Comparison of ENCODE assay signal across 9 cellular contexts in the genomic region with DNA sequence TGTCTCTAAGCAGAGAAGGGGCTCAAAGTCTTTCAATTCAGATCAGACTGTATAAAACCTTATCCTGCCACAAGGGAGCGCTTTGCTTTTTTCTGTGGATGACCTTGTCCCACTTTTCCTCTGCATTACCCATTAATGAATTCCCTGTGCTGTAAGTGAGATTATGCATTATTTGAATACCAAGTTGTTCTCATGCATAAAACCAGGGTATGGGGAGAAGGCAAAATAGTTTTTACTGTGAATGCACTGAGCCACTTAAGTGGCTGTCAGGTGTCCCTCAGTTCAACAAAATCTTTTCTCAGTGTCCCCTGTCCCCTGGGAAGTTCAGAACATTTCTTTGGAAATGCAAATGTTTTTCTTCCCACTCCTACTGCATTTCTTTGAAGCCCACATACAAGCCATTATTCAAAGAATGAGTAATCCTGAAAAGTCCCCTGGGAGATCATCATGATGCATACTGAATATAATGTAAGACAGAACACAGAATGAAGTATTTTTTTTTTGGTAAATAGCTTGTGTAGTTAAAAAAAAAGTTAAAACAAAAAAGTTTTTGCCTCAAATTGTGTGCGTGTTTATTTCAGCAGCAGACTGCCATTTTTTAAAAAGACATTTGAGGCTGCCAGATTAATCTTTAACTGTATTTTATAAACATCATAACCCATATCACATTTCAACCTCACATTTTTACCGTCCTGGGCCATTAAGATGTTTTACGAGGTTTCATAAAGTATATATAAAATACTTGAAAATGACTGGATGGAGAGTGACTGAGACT.
DNase-seq lines count a peak whose midpoint lies in the region; ATAC-seq and TF ChIP-seq lines count a peak whose summit lies in the region.
"Had no signal": no experiment of that assay in that cellular context is flagged by ENCODE, and none has a peak within 500 bp of the region (broad histone marks: within the 10 kb centered on the region; RNA-seq: fewer than 3 reads in every experiment).

No MANE protein-coding gene starts in this region.

- no peaks in the 10 kb centered on the region for H3K9me3 ChIP-seq in CD4-positive, alpha-beta memory T cell (ENCODE audit: control insufficient read depth in 1 of 2, low read length in 2 of 2)
- no peaks in the 10 kb centered on the region for H3K9me3 ChIP-seq in gastroesophageal sphincter
- H3K9me3 ChIP-seq: esophagus muscularis mucosa had no signal

- DNase-seq in G401 (ENCODE audit: low spot score) (peak; percentile 13), KBM-7 (peak; percentile 20), cerebellar cortex (ENCODE audit: low spot score) (peak; percentile 11), nephron progenitor cell (peak; percentile 15), hepatic stellate cell (ENCODE audit: low spot score) (no peak)
- no peak for DNase-seq in T-helper 2 cell treated with Interferon-gamma antibody and Interleukin-4, amounts not matched to agents 5 μg/mL and 100 μg/mL, for 36 hours (ENCODE audit: low spot score)
- DNase-seq in CD4-positive, alpha-beta memory T cell: no peak

- no peaks in the 10 kb centered on the region for H3K36me3 Mint-ChIP-seq in nephron progenitor cell (ENCODE audit: low read depth)
- H3K36me3 Mint-ChIP-seq in T-helper 2 cell treated with Interferon-gamma antibody and Interleukin-4, amounts not matched to agents 5 μg/mL and 100 μg/mL, for 36 hours (ENCODE audit: low read depth): no peaks in the 10 kb centered on the region
- no peaks in the 10 kb centered on the region for H3K36me3 Mint-ChIP-seq in CD4-positive, alpha-beta memory T cell

- intact Hi-C loops in CD4-positive, alpha-beta memory T cell (cut with micrococcal nuclease): no loop called here

- H3K27ac ChIP-seq in CD4-positive, alpha-beta memory T cell (ENCODE audit: low read depth, low read length): no peak overlapping the region
- H3K27ac ChIP-seq in gastroesophageal sphincter: no peak overlapping the region
- H3K27ac ChIP-seq: esophagus muscularis mucosa had no signal

- TF ChIP-seq CTCF in nephron progenitor cell (IDR thresholded peaks at IDR 0.05): peak; percentile 43
- TF ChIP-seq CTCF in gastroesophageal sphincter (IDR thresholded peaks at IDR 0.05): no peak

- no peaks in the 10 kb centered on the region for H3K9me3 Mint-ChIP-seq in nephron progenitor cell
- peaks cover 18% of the 10 kb centered on the region for H3K9me3 Mint-ChIP-seq in T-helper 2 cell treated with Interferon-gamma antibody and Interleukin-4, amounts not matched to agents 5 μg/mL and 100 μg/mL, for 36 hours
- peaks cover 4 to 30% (median 11%) of the 10 kb centered on the region in 8 donors for H3K9me3 Mint-ChIP-seq in CD4-positive, alpha-beta memory T cell

- CTCF ChIA-PET in CD4-positive, alpha-beta memory T cell (lab: Charles Lee; ENCODE audit: partially characterized antibody): no interaction called here

- POLR2A ChIA-PET in CD4-positive, alpha-beta memory T cell (lab: Charles Lee; ENCODE audit: partially characterized antibody): no interaction called here

- H3K27ac Mint-ChIP-seq in nephron progenitor cell: no peak overlapping the region
- no peak overlapping the region for H3K27ac Mint-ChIP-seq in T-helper 2 cell treated with Interferon-gamma antibody and Interleukin-4, amounts not matched to agents 5 μg/mL and 100 μg/mL, for 36 hours
- no peak overlapping the region for H3K27ac Mint-ChIP-seq in CD4-positive, alpha-beta memory T cell

- no peaks in the 10 kb centered on the region for H3K27me3 Mint-ChIP-seq in nephron progenitor cell (ENCODE audit: low read depth, poor library complexity)
- H3K27me3 Mint-ChIP-seq in T-helper 2 cell treated with Interferon-gamma antibody and Interleukin-4, amounts not matched to agents 5 μg/mL and 100 μg/mL, for 36 hours (ENCODE audit: low read depth): no peaks in the 10 kb centered on the region
- H3K27me3 Mint-ChIP-seq in CD4-positive, alpha-beta memory T cell: no peaks in the 10 kb centered on the region

- no peaks in the 10 kb centered on the region for H3K4me1 ChIP-seq in CD4-positive, alpha-beta memory T cell (ENCODE audit: insufficient read depth, low read length)
- no peaks in the 10 kb centered on the region for H3K4me1 ChIP-seq in gastroesophageal sphincter
- H3K4me1 ChIP-seq: esophagus muscularis mucosa had no signal

- no peak for ATAC-seq in gastroesophageal sphincter

- no peak for TF ChIP-seq EP300 in gastroesophageal sphincter (IDR thresholded peaks at IDR 0.05)

- H3K27me3 ChIP-seq in CD4-positive, alpha-beta memory T cell (ENCODE audit: insufficient read depth, low read length): no peaks in the 10 kb centered on the region
- no peaks in the 10 kb centered on the region for H3K27me3 ChIP-seq in gastroesophageal sphincter
- H3K27me3 ChIP-seq: esophagus muscularis mucosa had no signal

- peaks cover 16% of the 10 kb centered on the region for H3K4me1 Mint-ChIP-seq in nephron progenitor cell
- H3K4me1 Mint-ChIP-seq in T-helper 2 cell treated with Interferon-gamma antibody and Interleukin-4, amounts not matched to agents 5 μg/mL and 100 μg/mL, for 36 hours (ENCODE audit: low read depth): no peaks in the 10 kb centered on the region
- no peaks in the 10 kb centered on the region for H3K4me1 Mint-ChIP-seq in CD4-positive, alpha-beta memory T cell

- H3K4me3 ChIP-seq in CD4-positive, alpha-beta memory T cell (ENCODE audit: low read length in 2 of 2): no peak overlapping the region
- H3K4me3 ChIP-seq in gastroesophageal sphincter: no peak overlapping the region
- H3K4me3 ChIP-seq: esophagus muscularis mucosa had no signal

- WGBS in gastroesophageal sphincter (ENCODE audit: low coverage in 1 of 2), 2 donors: 34 to 37% methylated on average over 4 of the region's 4 CpGs

- H3K36me3 ChIP-seq in CD4-positive, alpha-beta memory T cell (ENCODE audit: insufficient read depth, low read length): no peaks in the 10 kb centered on the region
- no peaks in the 10 kb centered on the region for H3K36me3 ChIP-seq in gastroesophageal sphincter
- H3K36me3 ChIP-seq: esophagus muscularis mucosa had no signal

- no peak for TF ChIP-seq POLR2A in gastroesophageal sphincter (IDR thresholded peaks at IDR 0.05)

- no peak overlapping the region for H3K4me3 Mint-ChIP-seq in nephron progenitor cell
- H3K4me3 Mint-ChIP-seq in T-helper 2 cell treated with Interferon-gamma antibody and Interleukin-4, amounts not matched to agents 5 μg/mL and 100 μg/mL, for 36 hours: no peak overlapping the region
- no peak overlapping the region for H3K4me3 Mint-ChIP-seq in CD4-positive, alpha-beta memory T cell

- in situ Hi-C loops in G401 (cut with HindIII; ENCODE audit: low sequenced_read_pairs): no loop called here
- in situ Hi-C loops in KBM-7 (cut with MboI; ENCODE audit: low pct_unique_long_range_greater_than_20kb, low sequenced_read_pairs): no loop called here

Comparison
In these comparisons a context has a peak if more than half of its experiments do, and no peak if none do; other contexts are left out.
1. DNase-seq: peak in G401 (single experiment), KBM-7 (single experiment), cerebellar cortex (single experiment) and nephron progenitor cell (single experiment); none in hepatic stellate cell (single experiment), T-helper 2 cell treated with Interferon-gamma antibody and Interleukin-4, amounts not matched to agents 5 μg/mL and 100 μg/mL, for 36 hours (single experiment) and CD4-positive, alpha-beta memory T cell (0 of 5).